Comparison of ENCODE assay signal across 8 cellular contexts in the genomic region with DNA sequence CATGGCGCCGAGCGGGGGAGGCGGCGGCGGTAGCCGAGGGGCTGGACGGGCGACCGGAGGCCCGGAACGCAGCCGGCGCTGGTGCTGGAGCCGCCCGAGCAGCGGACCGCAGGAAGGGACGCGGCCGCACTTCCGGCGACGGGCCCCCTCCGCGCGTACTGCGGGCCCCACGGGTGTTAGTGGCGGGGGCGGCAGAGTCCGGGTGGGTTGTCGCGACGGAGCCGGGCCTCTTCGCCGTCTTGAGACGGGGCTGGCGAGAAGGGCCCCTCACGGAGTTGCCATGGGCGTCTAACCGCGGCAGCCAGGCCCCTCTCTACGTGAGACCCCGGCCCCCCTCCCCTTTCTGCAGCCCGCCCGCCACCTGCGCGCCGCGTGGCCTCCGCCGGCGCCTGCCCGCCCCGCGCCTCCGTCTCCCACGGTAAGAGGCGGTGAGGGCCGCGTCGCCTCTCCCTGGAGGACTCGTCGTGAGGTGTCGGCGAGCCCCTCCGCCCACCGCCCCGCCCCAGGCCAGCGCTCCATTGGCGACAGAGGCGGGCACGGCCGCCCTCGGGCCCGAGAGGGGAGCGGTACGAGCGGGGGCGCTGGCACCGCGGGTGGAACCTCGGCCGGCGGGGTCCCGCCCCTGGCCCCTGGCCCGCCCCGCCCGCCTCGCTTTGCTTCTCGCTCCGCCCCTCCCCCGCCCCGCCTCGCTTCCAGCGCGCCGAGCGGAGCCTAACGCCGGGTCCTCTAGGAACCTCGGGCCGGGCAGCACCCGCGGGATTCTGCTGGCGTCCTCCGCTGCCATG. TPM values are rescaled to one million over a fixed set of nuclear protein-coding genes. Genes with fewer than 3 reads are reported as not detected.
DNase-seq lines count a peak whose midpoint lies in the region; ATAC-seq and TF ChIP-seq lines count a peak whose summit lies in the region.

A gene with protein sequence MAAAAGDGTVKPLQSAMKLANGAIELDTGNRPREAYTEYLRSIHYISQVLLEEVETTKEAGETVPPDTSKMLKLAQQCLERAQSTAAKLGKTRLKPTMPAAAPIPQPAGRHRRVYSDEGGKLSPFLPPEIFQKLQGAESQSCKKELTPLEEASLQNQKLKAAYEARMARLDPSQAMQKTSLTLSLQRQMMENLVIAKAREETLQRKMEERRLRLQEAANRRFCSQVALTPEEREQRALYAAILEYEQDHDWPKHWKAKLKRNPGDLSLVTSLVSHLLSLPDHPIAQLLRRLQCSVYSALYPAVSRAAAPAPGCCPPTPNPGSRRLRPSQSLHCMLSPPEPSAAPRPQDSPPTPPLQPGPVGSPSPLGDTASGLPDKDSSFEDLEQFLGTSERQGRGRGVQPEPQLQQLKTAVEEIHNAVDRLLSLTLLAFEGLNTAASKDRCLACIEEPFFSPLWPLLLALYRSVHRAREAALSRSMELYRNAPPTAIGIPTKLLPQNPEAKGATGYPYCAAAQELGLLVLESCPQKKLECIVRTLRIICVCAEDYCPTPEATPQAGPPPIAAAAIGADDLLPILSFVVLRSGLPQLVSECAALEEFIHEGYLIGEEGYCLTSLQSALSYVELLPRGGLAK (minus strand): TSS at position 40 of the 785 bp plus-strand sequence. CDS start 37 bp downstream, at position 3.
A gene with protein sequence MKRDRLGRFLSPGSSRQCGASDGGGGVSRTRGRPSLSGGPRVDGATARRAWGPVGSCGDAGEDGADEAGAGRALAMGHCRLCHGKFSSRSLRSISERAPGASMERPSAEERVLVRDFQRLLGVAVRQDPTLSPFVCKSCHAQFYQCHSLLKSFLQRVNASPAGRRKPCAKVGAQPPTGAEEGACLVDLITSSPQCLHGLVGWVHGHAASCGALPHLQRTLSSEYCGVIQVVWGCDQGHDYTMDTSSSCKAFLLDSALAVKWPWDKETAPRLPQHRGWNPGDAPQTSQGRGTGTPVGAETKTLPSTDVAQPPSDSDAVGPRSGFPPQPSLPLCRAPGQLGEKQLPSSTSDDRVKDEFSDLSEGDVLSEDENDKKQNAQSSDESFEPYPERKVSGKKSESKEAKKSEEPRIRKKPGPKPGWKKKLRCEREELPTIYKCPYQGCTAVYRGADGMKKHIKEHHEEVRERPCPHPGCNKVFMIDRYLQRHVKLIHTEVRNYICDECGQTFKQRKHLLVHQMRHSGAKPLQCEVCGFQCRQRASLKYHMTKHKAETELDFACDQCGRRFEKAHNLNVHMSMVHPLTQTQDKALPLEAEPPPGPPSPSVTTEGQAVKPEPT (plus strand): TSS at position 679 of the 785 bp plus-strand sequence. CDS start 104 bp downstream, at position 783.

- peak within 1 kb of the TSS; percentile 97 for H3K27ac ChIP-seq in lower lobe of right lung

- no peak for TF ChIP-seq CTCF in lower lobe of right lung (IDR thresholded peaks at IDR 0.05)

- no peaks in the 10 kb centered on the region for H3K9me3 ChIP-seq in lower lobe of right lung

- ATAC-seq in GM18520 (IDR thresholded peaks at IDR 0.05; ENCODE audit: unreplicated experiment) (peak; percentile 29), HG03095 (IDR thresholded peaks at IDR 0.05; ENCODE audit: unreplicated experiment) (peak; percentile 51), lower lobe of right lung (peak; percentile 85 to 88)

- H3K36me3 ChIP-seq in lower lobe of right lung, result peaks cover 30% of the 10 kb centered on the region

- intact Hi-C loops in lower lobe of right lung (cut with DNase I), result no loop called here

- peaks cover 50% of the 10 kb centered on the region for H3K4me1 ChIP-seq in lower lobe of right lung

- H3K4me3 ChIP-seq in lower lobe of right lung, result peak within 1 kb of the TSS; percentile 90

- DNase-seq in A172 (ENCODE audit: low spot score), result peak; percentile 66
- DNase-seq in NCI-H510A treated with DMSO at 0.1 percent for 48 hours (lab: John Stamatoyannopoulos, UW), result peak; percentile 49
- DNase-seq in activated CD4-positive, alpha-beta T cell treated with anti-CD3 and anti-CD28 coated beads, Interleukin-2, amount 50 U/mL, for 48 hours, result peak; percentile 87 to 89
- DNase-seq in ecto neural progenitor cell (ENCODE audit: low spot score), result peak; percentile 89
- peak; percentile 92 for DNase-seq in lower lobe of right lung
- peak; percentile 68 to 86 (median 74) for DNase-seq in stimulated activated CD4-positive, alpha-beta T cell treated with anti-CD3 and anti-CD28 coated beads, TNF-alpha, amount 100 ng/mL, for 24 hours (ENCODE audit: low read depth in 3 of 3)

- H3K27me3 ChIP-seq in lower lobe of right lung (ENCODE audit: low read depth), result no peaks in the 10 kb centered on the region

RNA-seq across cellular contexts. Expression of the first gene that starts in this region (rescaled TPM):
- 12.0 and 14.2 TPM in 2 replicates for total RNA-seq in A172 (2014; rRNA removed; shearing (Covaris generic))
- total RNA-seq in lower lobe of right lung, result 15.6 TPM

RNA-seq across cellular contexts. Expression of the second gene that starts in this region (rescaled TPM):
- 14.6 and 18.9 TPM in 2 replicates for total RNA-seq in A172 (2014; rRNA removed; shearing (Covaris generic))
- total RNA-seq in lower lobe of right lung, result 33.2 TPM

Comparison
In these comparisons a context has a peak if more than half of its experiments do, and no peak if none do; other contexts are left out.
1. Peak in every context shown above with its lines: DNase-seq, ATAC-seq, H3K4me3 ChIP-seq and H3K27ac ChIP-seq.
2. ATAC-seq: peak in every context shown above with its lines; median percentile 86 in lower lobe of right lung; 51 in HG03095; 29 in GM18520.